8 cellular contexts compared by ENCODE assay signal in the genomic region with DNA sequence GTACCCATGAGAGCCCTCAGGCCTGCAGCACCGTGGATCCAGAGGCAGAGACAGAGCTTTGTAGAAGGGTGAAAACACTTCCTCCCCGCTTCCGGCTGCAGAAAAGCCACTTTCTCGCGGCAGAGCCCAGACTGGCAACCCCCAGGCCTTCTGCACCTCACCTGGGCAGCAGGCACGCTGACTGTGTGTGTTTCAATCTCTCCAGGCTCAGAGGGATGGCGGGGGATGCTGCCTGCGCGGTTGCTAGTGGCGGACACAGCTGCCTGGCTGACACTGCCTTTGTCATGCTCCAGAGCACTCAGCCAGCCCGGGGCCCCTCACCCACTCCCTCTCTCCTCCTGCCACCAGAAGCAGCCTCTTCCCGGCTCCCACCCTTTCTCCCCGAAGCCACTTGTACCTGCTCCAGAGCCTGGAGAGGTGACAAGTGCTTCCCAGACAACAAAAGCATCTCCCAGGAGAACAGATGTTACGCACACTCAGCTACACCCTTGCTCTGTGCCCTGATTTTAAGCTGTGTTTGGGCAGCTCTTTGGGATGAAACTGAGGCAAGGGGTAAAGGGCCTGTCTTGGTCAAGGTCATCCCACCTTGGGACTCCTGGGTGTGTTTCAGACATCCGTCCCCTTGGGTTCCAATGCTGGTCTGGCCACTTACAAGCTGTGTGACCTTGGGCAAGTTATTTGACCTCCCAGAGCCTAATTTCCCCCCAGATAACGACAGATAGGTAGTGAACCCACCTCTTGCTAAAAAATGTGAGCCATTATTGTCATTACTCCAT. TPM values are rescaled to one million over a fixed set of nuclear protein-coding genes. Genes with fewer than 3 reads are reported as not detected.
DNase-seq lines count a peak whose midpoint lies in the region; ATAC-seq and TF ChIP-seq lines count a peak whose summit lies in the region.

No MANE protein-coding gene starts in this region.

- intact Hi-C loops in IMR-90 (cut with micrococcal nuclease): no loop called here
- intact Hi-C loops in mucosa of descending colon (cut with DNase I, micrococcal nuclease): no loop called here

- H2BK5ac ChIP-seq in IMR-90 (ENCODE audit: low read depth, low read length, poor library complexity, severe bottlenecking): peak overlapping the region; percentile 87

- no peaks in the 10 kb centered on the region for H4K20me1 ChIP-seq in IMR-90 (ENCODE audit: insufficient read depth, low read length)

- peak overlapping the region; percentile 83 for H3K4me3 ChIP-seq in AG10803 (ENCODE audit: low read length)
- H3K4me3 ChIP-seq in IMR-90 (ENCODE audit: insufficient read depth, low read depth, low read length): peak overlapping the region; percentile 77
- peak overlapping the region; percentile 84 for H3K4me3 ChIP-seq in WI38 (ENCODE audit: low read depth, low read length)
- H3K4me3 ChIP-seq in mucosa of descending colon: no peak overlapping the region

- H3K9me3 ChIP-seq in IMR-90 (ENCODE audit: control insufficient read depth, insufficient read depth, low read length) (no peaks in the 10 kb centered on the region), mucosa of descending colon (no peaks in the 10 kb centered on the region)

- H3K4me2 ChIP-seq in IMR-90 (ENCODE audit: low read depth, low read length): peak overlapping the region; percentile 92

- CTCF ChIA-PET in IMR-90 (lab: Yijun Ruan, JAX): interaction anchor here (1.0 to 1.1 kb wide), 2 partner anchors 9 to 23 kb away, joined by 3 to 8 read pairs; no protein-coding TSS in a partner anchor

- H2AK5ac ChIP-seq in IMR-90 (ENCODE audit: low read depth, low read length): peak overlapping the region; percentile 98

- TF ChIP-seq RAD21 in IMR-90 (IDR thresholded peaks at IDR 0.05; ENCODE audit: low read length): no peak

- H3K27me3 Mint-ChIP-seq in neural crest cell (ENCODE audit: low read depth): no peaks in the 10 kb centered on the region

- peak overlapping the region; percentile 100 for H3K4ac ChIP-seq in IMR-90 (ENCODE audit: low read depth, low read length)

- DNase-seq in AG10803 (ENCODE audit: low read depth): no peak
- DNase-seq in IMR-90: no peak
- peak; percentile 45 for DNase-seq in effector CD4-positive, alpha-beta T cell
- no peak for DNase-seq in neural crest cell (ENCODE audit: low read depth, low spot score)
- no peak for DNase-seq in mucosa of descending colon
- no peak for DNase-seq in middle frontal gyrus (ENCODE audit: extremely low spot score, low spot score)

- H3K9me3 Mint-ChIP-seq in neural crest cell: no peaks in the 10 kb centered on the region

- H3K36me3 Mint-ChIP-seq in neural crest cell (ENCODE audit: low read depth): no peaks in the 10 kb centered on the region

- H2AK9ac ChIP-seq in IMR-90 (replicated peaks; ENCODE audit: low read depth, low read length, poor library complexity): peak overlapping the region; percentile 100

- 76% methylated on average over 4 of the region's 16 CpGs; no CpG with 5 or more reads in 1 of the 2 experiments for WGBS in IMR-90 (ENCODE audit: extremely low coverage in 2 of 2, insufficient read length in 1 of 2), 2 experiments

- dilution Hi-C loops in IMR-90 (cut with HindIII; ENCODE audit: low sequenced_read_pairs, unreplicated experiment): no loop called here

- peaks cover 21% of the 10 kb centered on the region for H3K9me1 ChIP-seq in IMR-90 (ENCODE audit: insufficient read depth, low read length)

- H4K5ac ChIP-seq in IMR-90 (ENCODE audit: low read depth, low read length): peak overlapping the region; percentile 90

- BruUV-seq in IMR-90 (replicated peaks; lab: Mats Ljungman, UMichigan): no TSS peak

- POLR2A ChIA-PET in IMR-90 (lab: Charles Lee; ENCODE audit: unreplicated experiment): no interaction called here

- in situ Hi-C loops in IMR-90 (cut with MboI; ENCODE audit: low sequenced_read_pairs): no loop called here

- peak overlapping the region; percentile 87 for H3K27ac ChIP-seq in IMR-90 (ENCODE audit: insufficient read depth, low read length)

- H3K23ac ChIP-seq in IMR-90 (ENCODE audit: low read depth, low read length): peak overlapping the region; percentile 99

- ATAC-seq in IMR-90 (ENCODE audit: low read depth): no peak
- ATAC-seq in mucosa of descending colon: no peak
- ATAC-seq in GM19467 (IDR thresholded peaks at IDR 0.05; ENCODE audit: unreplicated experiment): no peak

- H3K36me3 ChIP-seq in IMR-90 (ENCODE audit: control insufficient read depth, insufficient read depth, low read length) (no peaks in the 10 kb centered on the region; the same call in 1 of the 2 replicates), mucosa of descending colon (ENCODE audit: low read depth) (no peaks in the 10 kb centered on the region)

- peak overlapping the region; percentile 70 for H3K56ac ChIP-seq in IMR-90 (ENCODE audit: extremely low read depth, insufficient read depth, low read length)

- peak overlapping the region; percentile 84 for H3K18ac ChIP-seq in IMR-90 (ENCODE audit: low read depth, low read length)

- peak overlapping the region; percentile 81 for H2BK15ac ChIP-seq in IMR-90 (ENCODE audit: low read depth, low read length)

- peak overlapping the region; percentile 94 for H2BK120ac ChIP-seq in IMR-90 (ENCODE audit: low read depth, low read length)

- H4K8ac ChIP-seq in IMR-90 (ENCODE audit: low read depth in 2 of 2, low read length in 2 of 2): peak overlapping the region; percentile 95 to 99

- peak overlapping the region; percentile 100 for H3K14ac ChIP-seq in IMR-90 (replicated peaks; ENCODE audit: low read depth, low read length)

- peak overlapping the region; percentile 98 for H3K27ac Mint-ChIP-seq in neural crest cell (ENCODE audit: unreplicated experiment)

- peaks cover 23% of the 10 kb centered on the region for H3K4me1 Mint-ChIP-seq in neural crest cell

- TF ChIP-seq POLR2A in IMR-90 (IDR thresholded peaks at IDR 0.05; ENCODE audit: low read depth, low read length): no peak

- H3K4me1 ChIP-seq in IMR-90 (ENCODE audit: control insufficient read depth, insufficient read depth, low read length): peaks cover 7% of the 10 kb centered on the region
- H3K4me1 ChIP-seq in mucosa of descending colon (ENCODE audit: low read depth): peaks cover 8% of the 10 kb centered on the region

- H3K27me3 ChIP-seq in IMR-90 (ENCODE audit: control insufficient read depth, insufficient read depth, low read length): no peaks in the 10 kb centered on the region

- peak overlapping the region; percentile 96 for H2AFZ ChIP-seq in IMR-90 (replicated peaks; ENCODE audit: low read length, poor library complexity)

- peaks cover 9 to 32% of the 10 kb centered on the region in 2 experiments; a peak in 3 of 4 replicates for H3K79me1 ChIP-seq in IMR-90 (ENCODE audit: low read depth in 1 of 2, low read length in 2 of 2)

- peak overlapping the region; percentile 89 for H3K4me3 Mint-ChIP-seq in neural crest cell

- H2BK20ac ChIP-seq in IMR-90 (ENCODE audit: low read depth, low read length): peak overlapping the region; percentile 77

- H4K91ac ChIP-seq in IMR-90 (ENCODE audit: insufficient read depth, low read depth, low read length): peak overlapping the region; percentile 99

- TF ChIP-seq CTCF in AG10803 (conservative IDR thresholded peaks at IDR 0.05; ENCODE audit: low read length) (no peak), IMR-90 (conservative IDR thresholded peaks at IDR 0.05; ENCODE audit: low read depth, low read length) (no peak), WI38 (IDR thresholded peaks at IDR 0.05; ENCODE audit: low read depth, low read length) (no peak), neural crest cell (conservative IDR thresholded peaks at IDR 0.05) (no peak), mucosa of descending colon (IDR thresholded peaks at IDR 0.05) (no peak)

- peak overlapping the region; percentile 68 for H3K9ac ChIP-seq in IMR-90 (ENCODE audit: low read depth, low read length)

TF ChIP-seq in IMR-90, 13 proteins besides CTCF, POLR2A, EP300 and RAD21 (continues in another document):
- TF ChIP-seq BHLHE40 (IDR thresholded peaks at IDR 0.05; ENCODE audit: low read depth, low read length) (no peak), NFE2L2 (IDR thresholded peaks at IDR 0.05; ENCODE audit: low read depth, low read length) (no peak), RCOR1 (IDR thresholded peaks at IDR 0.05; ENCODE audit: insufficient replicate concordance, low read length) (no peak), FOS (IDR thresholded peaks at IDR 0.05; ENCODE audit: low read depth, low read length) (no peak), CEBPB (IDR thresholded peaks at IDR 0.05; ENCODE audit: low read depth, low read length) (no peak), CHD1 (IDR thresholded peaks at IDR 0.05; ENCODE audit: low read depth, low read length) (no peak), MAFK (IDR thresholded peaks at IDR 0.05; ENCODE audit: low read depth, low read length) (no peak), SMC3 (IDR thresholded peaks at IDR 0.05; ENCODE audit: low read depth, low read length) (no peak)
- TF ChIP-seq, protein P1, sequence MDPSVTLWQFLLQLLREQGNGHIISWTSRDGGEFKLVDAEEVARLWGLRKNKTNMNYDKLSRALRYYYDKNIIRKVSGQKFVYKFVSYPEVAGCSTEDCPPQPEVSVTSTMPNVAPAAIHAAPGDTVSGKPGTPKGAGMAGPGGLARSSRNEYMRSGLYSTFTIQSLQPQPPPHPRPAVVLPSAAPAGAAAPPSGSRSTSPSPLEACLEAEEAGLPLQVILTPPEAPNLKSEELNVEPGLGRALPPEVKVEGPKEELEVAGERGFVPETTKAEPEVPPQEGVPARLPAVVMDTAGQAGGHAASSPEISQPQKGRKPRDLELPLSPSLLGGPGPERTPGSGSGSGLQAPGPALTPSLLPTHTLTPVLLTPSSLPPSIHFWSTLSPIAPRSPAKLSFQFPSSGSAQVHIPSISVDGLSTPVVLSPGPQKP (IDR thresholded peaks at IDR 0.05; ENCODE audit: borderline replicate concordance, low read depth, low read length): no peak

RNA-seq across cellular contexts. Expression of a gene that starts 9.2 kb away (rescaled TPM):
- 0.36 and 0.56 TPM in 2 replicates for total RNA-seq in IMR-90 (2012; rRNA removed)
- 8.4 and 9.0 TPM in 2 replicates for polyA plus RNA-seq in IMR-90 (2012; rRNA removed)
- polyA plus RNA-seq in IMR-90 (2012; cell fraction: cytosol; rRNA removed): 6.1 and 12.6 TPM in 2 replicates
- polyA plus RNA-seq in IMR-90 (2012; cell fraction: nucleus; rRNA removed; ENCODE audit: low replicate concordance): 15.5 and 36.4 TPM in 2 replicates
- 17.2 and 17.4 TPM in 2 replicates for total RNA-seq in neural crest cell
- total RNA-seq in mucosa of descending colon: 10 to 100 TPM in 1 of 3 donors, 1 to 10 TPM in 2; 1.7 to 21.1 (median 2.9) TPM

RNA-seq across cellular contexts. Expression of a gene that starts 33.8 kb away (rescaled TPM):
- total RNA-seq in IMR-90 (2012; rRNA removed) (7.3 and 7.8 TPM in 2 replicates), neural crest cell (36.9 and 37.9 TPM in 2 replicates), mucosa of descending colon (10 to 100 TPM in 2 of 3 donors, 1 to 10 TPM in 1; 10.0 to 12.2 (median 12.1) TPM)
- 5.6 and 7.0 TPM in 2 replicates for polyA plus RNA-seq in IMR-90 (2012; rRNA removed)
- 3.0 and 5.3 TPM in 2 replicates for polyA plus RNA-seq in IMR-90 (2012; cell fraction: cytosol; rRNA removed)
- polyA plus RNA-seq in IMR-90 (2012; cell fraction: nucleus; rRNA removed; ENCODE audit: low replicate concordance): 6.5 and 10.4 TPM in 2 replicates

RNA-seq across cellular contexts. Expression of a gene that starts 44.5 kb away (rescaled TPM):
- 17.9 and 25.6 TPM in 2 replicates for total RNA-seq in IMR-90 (2012; rRNA removed)
- polyA plus RNA-seq in IMR-90 (2012; rRNA removed): 48.4 and 69.5 TPM in 2 replicates
- 84.0 and 105 TPM in 2 replicates for polyA plus RNA-seq in IMR-90 (2012; cell fraction: cytosol; rRNA removed)
- 70.0 and 101 TPM in 2 replicates for polyA plus RNA-seq in IMR-90 (2012; cell fraction: nucleus; rRNA removed; ENCODE audit: low replicate concordance)
- total RNA-seq in neural crest cell: 36.2 and 43.3 TPM in 2 replicates
- total RNA-seq in mucosa of descending colon: 10 to 100 TPM; 31.9 to 35.8 (median 32.6) TPM
